Comparison of ENCODE assay signal across 1 cellular context in the genomic region with DNA sequence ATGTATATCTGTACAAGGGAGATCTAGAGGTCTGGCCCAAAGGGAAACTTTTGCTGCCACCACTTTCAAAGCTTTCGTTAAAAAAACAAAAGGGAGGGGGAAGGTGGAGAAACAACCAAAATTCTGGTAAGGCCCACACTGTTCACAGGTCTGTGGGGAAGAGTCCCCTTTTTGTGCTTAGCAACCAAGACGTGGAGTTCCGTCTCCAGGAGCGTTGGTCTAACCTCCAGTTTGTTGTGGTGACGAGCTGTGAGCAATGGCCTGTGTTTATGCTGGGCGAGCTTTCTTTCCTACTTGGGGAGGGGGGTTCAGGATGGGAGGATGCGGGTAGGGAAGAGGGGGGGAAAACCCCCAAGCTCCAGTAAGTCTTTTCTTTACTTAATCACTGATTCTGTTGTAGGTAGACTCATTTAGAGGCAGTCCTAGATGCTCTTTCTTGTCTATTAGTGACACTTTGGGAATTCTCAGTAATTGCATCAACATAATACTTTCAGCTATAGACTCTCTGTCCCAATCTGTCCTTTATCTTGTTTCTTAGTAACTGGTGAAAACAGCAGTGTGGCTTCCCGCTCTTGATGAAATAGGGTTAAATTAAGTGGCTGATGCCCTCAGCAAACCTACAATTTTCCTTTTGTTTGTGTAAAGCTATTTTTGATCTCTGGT.
A peak's percentile ranks its signal among the peaks of the same experiment; 100 is the strongest.
TF ChIP-seq lines count a peak whose summit lies in the region.

No MANE protein-coding gene starts in this region.

TF ChIP-seq in K562, 482 proteins besides CTCF, POLR2A, EP300 and RAD21 (continued from another document and continues in another):
- TF ChIP-seq, protein P1, sequence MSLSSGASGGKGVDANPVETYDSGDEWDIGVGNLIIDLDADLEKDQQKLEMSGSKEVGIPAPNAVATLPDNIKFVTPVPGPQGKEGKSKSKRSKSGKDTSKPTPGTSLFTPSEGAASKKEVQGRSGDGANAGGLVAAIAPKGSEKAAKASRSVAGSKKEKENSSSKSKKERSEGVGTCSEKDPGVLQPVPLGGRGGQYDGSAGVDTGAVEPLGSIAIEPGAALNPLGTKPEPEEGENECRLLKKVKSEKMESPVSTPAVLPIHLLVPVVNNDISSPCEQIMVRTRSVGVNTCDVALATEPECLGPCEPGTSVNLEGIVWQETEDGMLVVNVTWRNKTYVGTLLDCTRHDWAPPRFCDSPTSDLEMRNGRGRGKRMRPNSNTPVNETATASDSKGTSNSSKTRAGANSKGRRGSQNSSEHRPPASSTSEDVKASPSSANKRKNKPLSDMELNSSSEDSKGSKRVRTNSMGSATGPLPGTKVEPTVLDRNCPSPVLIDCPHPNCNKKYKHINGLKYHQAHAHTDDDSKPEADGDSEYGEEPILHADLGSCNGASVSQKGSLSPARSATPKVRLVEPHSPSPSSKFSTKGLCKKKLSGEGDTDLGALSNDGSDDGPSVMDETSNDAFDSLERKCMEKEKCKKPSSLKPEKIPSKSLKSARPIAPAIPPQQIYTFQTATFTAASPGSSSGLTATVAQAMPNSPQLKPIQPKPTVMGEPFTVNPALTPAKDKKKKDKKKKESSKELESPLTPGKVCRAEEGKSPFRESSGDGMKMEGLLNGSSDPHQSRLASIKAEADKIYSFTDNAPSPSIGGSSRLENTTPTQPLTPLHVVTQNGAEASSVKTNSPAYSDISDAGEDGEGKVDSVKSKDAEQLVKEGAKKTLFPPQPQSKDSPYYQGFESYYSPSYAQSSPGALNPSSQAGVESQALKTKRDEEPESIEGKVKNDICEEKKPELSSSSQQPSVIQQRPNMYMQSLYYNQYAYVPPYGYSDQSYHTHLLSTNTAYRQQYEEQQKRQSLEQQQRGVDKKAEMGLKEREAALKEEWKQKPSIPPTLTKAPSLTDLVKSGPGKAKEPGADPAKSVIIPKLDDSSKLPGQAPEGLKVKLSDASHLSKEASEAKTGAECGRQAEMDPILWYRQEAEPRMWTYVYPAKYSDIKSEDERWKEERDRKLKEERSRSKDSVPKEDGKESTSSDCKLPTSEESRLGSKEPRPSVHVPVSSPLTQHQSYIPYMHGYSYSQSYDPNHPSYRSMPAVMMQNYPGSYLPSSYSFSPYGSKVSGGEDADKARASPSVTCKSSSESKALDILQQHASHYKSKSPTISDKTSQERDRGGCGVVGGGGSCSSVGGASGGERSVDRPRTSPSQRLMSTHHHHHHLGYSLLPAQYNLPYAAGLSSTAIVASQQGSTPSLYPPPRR (CRISPR knock-in tag; IDR thresholded peaks at IDR 0.05; ENCODE audit: borderline replicate concordance), result no peak
- TF ChIP-seq ZBTB1 (CRISPR knock-in tag; IDR thresholded peaks at IDR 0.05; ENCODE audit: borderline replicate concordance, low read depth) (no peak), ZNF436 (CRISPR knock-in tag; IDR thresholded peaks at IDR 0.05) (no peak), WHSC1 (IDR thresholded peaks at IDR 0.05; ENCODE audit: low read length) (no peak), PHB2 (IDR thresholded peaks at IDR 0.05; ENCODE audit: low read depth) (no peak), ZNF780A (CRISPR knock-in tag; IDR thresholded peaks at IDR 0.05) (no peak), ARID1B (IDR thresholded peaks at IDR 0.05) (peak; percentile 16; the same call in 1 of the 2 replicates), YY1 (IDR thresholded peaks at IDR 0.05; ENCODE audit: borderline replicate concordance in 1 of 3, control insufficient read depth in 1 of 3, extremely low read depth in 1 of 3, insufficient read depth in 3 of 3, insufficient read length in 1 of 3, insufficient replicate concordance in 2 of 3, low read depth in 1 of 3, low read length in 2 of 3) (peak in 1 of 3 experiments; percentile 13), LCOR (CRISPR knock-in tag; IDR thresholded peaks at IDR 0.05) (peak; percentile 18; the same call in 1 of the 2 replicates), CBX5 (IDR thresholded peaks at IDR 0.05; ENCODE audit: borderline replicate concordance, low read depth) (no peak), DNMT1 (IDR thresholded peaks at IDR 0.05) (no peak), ATF7 (IDR thresholded peaks at IDR 0.05) (peak; percentile 79), TSC22D4 (tag; IDR thresholded peaks at IDR 0.05) (no peak), FOSL1 (tag; conservative IDR thresholded peaks at IDR 0.05) (no peak), ZNF184 (CRISPR knock-in tag; IDR thresholded peaks at IDR 0.05) (no peak), TAF15 (IDR thresholded peaks at IDR 0.05; ENCODE audit: low read depth, low read length) (no peak), ZNF830 (CRISPR knock-in tag; IDR thresholded peaks at IDR 0.05) (no peak), ZNF57 (CRISPR knock-in tag; IDR thresholded peaks at IDR 0.05) (no peak), EP400 (IDR thresholded peaks at IDR 0.05) (no peak), ZSCAN29 (IDR thresholded peaks at IDR 0.05) (no peak), NFXL1 (CRISPR knock-in tag; IDR thresholded peaks at IDR 0.05) (no peak), ESRRA (IDR thresholded peaks at IDR 0.05; ENCODE audit: borderline replicate concordance, low read depth) (no peak), HNRNPK (IDR thresholded peaks at IDR 0.05; ENCODE audit: low read depth, low read length, poor library complexity, severe bottlenecking) (no peak), POU5F1 (IDR thresholded peaks at IDR 0.05; ENCODE audit: borderline replicate concordance, low read depth, low read length, partially characterized antibody) (no peak), NBN (IDR thresholded peaks at IDR 0.05; ENCODE audit: low read depth) (no peak), HDAC8 (tag; IDR thresholded peaks at IDR 0.05) (no peak), BMI1 (IDR thresholded peaks at IDR 0.05; ENCODE audit: low read length) (no peak), MYNN (IDR thresholded peaks at IDR 0.05) (peak; percentile 91), MYNN (CRISPR knock-in tag; IDR thresholded peaks at IDR 0.05) (no peak; the same call in 1 of the 2 replicates), ZNF778 (CRISPR knock-in tag; IDR thresholded peaks at IDR 0.05) (no peak)
- TF ChIP-seq, protein P2, sequence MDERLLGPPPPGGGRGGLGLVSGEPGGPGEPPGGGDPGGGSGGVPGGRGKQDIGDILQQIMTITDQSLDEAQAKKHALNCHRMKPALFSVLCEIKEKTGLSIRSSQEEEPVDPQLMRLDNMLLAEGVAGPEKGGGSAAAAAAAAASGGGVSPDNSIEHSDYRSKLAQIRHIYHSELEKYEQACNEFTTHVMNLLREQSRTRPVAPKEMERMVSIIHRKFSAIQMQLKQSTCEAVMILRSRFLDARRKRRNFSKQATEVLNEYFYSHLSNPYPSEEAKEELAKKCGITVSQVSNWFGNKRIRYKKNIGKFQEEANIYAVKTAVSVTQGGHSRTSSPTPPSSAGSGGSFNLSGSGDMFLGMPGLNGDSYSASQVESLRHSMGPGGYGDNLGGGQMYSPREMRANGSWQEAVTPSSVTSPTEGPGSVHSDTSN (CRISPR knock-in tag; IDR thresholded peaks at IDR 0.05; ENCODE audit: low read depth), result no peak
- TF ChIP-seq, protein P2 (tag; conservative IDR thresholded peaks at IDR 0.05; ENCODE audit: low read depth), result no peak
- TF ChIP-seq, protein P3, sequence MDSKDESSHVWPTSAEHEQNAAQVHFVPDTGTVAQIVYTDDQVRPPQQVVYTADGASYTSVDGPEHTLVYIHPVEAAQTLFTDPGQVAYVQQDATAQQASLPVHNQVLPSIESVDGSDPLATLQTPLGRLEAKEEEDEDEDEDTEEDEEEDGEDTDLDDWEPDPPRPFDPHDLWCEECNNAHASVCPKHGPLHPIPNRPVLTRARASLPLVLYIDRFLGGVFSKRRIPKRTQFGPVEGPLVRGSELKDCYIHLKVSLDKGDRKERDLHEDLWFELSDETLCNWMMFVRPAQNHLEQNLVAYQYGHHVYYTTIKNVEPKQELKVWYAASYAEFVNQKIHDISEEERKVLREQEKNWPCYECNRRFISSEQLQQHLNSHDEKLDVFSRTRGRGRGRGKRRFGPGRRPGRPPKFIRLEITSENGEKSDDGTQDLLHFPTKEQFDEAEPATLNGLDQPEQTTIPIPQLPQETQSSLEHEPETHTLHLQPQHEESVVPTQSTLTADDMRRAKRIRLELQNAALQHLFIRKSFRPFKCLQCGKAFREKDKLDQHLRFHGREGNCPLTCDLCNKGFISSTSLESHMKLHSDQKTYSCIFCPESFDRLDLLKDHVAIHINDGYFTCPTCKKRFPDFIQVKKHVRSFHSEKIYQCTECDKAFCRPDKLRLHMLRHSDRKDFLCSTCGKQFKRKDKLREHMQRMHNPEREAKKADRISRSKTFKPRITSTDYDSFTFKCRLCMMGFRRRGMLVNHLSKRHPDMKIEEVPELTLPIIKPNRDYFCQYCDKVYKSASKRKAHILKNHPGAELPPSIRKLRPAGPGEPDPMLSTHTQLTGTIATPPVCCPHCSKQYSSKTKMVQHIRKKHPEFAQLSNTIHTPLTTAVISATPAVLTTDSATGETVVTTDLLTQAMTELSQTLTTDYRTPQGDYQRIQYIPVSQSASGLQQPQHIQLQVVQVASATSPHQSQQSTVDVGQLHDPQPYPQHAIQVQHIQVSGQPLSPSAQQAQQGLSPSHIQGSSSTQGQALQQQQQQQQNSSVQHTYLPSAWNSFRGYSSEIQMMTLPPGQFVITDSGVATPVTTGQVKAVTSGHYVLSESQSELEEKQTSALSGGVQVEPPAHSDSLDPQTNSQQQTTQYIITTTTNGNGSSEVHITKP (IDR thresholded peaks at IDR 0.05; ENCODE audit: partially characterized antibody), result peak; percentile 98
- TF ChIP-seq, protein P4, sequence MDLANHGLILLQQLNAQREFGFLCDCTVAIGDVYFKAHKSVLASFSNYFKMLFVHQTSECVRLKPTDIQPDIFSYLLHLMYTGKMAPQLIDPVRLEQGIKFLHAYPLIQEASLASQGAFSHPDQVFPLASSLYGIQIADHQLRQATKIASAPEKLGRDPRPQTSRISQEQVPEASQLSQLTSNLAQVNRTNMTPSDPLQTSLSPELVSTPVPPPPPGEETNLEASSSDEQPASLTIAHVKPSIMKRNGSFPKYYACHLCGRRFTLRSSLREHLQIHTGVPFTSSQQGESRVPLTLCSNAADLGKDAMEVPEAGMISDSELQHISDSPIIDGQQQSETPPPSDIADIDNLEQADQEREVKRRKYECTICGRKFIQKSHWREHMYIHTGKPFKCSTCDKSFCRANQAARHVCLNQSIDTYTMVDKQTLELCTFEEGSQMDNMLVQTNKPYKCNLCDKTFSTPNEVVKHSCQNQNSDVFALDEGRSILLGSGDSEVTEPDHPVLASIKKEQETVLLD (IDR thresholded peaks at IDR 0.05), result no peak
- TF ChIP-seq, protein P5, sequence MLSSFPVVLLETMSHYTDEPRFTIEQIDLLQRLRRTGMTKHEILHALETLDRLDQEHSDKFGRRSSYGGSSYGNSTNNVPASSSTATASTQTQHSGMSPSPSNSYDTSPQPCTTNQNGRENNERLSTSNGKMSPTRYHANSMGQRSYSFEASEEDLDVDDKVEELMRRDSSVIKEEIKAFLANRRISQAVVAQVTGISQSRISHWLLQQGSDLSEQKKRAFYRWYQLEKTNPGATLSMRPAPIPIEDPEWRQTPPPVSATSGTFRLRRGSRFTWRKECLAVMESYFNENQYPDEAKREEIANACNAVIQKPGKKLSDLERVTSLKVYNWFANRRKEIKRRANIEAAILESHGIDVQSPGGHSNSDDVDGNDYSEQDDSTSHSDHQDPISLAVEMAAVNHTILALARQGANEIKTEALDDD (IDR thresholded peaks at IDR 0.05), result peak; percentile 10; the same call in 1 of the 2 replicates
- TF ChIP-seq, protein P6, sequence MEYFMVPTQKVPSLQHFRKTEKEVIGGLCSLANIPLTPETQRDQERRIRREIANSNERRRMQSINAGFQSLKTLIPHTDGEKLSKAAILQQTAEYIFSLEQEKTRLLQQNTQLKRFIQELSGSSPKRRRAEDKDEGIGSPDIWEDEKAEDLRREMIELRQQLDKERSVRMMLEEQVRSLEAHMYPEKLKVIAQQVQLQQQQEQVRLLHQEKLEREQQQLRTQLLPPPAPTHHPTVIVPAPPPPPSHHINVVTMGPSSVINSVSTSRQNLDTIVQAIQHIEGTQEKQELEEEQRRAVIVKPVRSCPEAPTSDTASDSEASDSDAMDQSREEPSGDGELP (CRISPR knock-in tag; IDR thresholded peaks at IDR 0.05; ENCODE audit: borderline replicate concordance), result 0 out of 2 replicates have a peak, but pooled peaks have one; percentile 3
- TF ChIP-seq, protein P7, sequence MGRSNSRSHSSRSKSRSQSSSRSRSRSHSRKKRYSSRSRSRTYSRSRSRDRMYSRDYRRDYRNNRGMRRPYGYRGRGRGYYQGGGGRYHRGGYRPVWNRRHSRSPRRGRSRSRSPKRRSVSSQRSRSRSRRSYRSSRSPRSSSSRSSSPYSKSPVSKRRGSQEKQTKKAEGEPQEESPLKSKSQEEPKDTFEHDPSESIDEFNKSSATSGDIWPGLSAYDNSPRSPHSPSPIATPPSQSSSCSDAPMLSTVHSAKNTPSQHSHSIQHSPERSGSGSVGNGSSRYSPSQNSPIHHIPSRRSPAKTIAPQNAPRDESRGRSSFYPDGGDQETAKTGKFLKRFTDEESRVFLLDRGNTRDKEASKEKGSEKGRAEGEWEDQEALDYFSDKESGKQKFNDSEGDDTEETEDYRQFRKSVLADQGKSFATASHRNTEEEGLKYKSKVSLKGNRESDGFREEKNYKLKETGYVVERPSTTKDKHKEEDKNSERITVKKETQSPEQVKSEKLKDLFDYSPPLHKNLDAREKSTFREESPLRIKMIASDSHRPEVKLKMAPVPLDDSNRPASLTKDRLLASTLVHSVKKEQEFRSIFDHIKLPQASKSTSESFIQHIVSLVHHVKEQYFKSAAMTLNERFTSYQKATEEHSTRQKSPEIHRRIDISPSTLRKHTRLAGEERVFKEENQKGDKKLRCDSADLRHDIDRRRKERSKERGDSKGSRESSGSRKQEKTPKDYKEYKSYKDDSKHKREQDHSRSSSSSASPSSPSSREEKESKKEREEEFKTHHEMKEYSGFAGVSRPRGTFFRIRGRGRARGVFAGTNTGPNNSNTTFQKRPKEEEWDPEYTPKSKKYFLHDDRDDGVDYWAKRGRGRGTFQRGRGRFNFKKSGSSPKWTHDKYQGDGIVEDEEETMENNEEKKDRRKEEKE (IDR thresholded peaks at IDR 0.05; ENCODE audit: borderline replicate concordance in 1 of 2, control insufficient read depth in 1 of 2, low read depth in 2 of 2, low read length in 1 of 2), result no peak
- TF ChIP-seq, protein P8, sequence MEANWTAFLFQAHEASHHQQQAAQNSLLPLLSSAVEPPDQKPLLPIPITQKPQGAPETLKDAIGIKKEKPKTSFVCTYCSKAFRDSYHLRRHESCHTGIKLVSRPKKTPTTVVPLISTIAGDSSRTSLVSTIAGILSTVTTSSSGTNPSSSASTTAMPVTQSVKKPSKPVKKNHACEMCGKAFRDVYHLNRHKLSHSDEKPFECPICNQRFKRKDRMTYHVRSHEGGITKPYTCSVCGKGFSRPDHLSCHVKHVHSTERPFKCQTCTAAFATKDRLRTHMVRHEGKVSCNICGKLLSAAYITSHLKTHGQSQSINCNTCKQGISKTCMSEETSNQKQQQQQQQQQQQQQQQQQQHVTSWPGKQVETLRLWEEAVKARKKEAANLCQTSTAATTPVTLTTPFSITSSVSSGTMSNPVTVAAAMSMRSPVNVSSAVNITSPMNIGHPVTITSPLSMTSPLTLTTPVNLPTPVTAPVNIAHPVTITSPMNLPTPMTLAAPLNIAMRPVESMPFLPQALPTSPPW (CRISPR knock-in tag; IDR thresholded peaks at IDR 0.05), result peak; percentile 53
